21 cellular contexts compared by ENCODE assay signal in the genomic region with DNA sequence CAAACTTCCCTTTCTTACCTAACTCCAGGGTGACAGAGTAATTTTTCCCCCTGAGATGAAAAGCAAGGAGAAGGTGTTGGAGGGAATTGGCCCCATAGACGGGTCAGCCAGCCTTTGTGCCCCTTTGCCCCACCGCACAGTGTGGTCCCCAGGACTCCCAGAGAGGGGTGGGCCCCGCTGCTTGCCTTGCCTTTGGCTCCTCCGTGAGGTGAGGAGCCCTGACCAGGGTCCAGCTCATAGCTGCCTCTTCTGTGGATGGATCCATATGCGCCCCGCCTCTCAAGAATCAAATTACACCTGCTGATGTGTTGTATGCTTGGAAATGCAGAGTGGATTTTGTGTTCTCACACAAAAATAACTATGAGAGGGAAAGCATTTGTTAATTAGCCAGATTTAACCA. TPM values are rescaled to one million over a fixed set of nuclear protein-coding genes. Genes with fewer than 3 reads are reported as not detected.
DNase-seq lines count a peak whose midpoint lies in the region; ATAC-seq and TF ChIP-seq lines count a peak whose summit lies in the region.
"Had no signal": no experiment of that assay in that cellular context is flagged by ENCODE, and none has a peak within 500 bp of the region (broad histone marks: within the 10 kb centered on the region; RNA-seq: fewer than 3 reads in every experiment).

No MANE protein-coding gene starts in this region.

- no peak for TF ChIP-seq CTCF in gastrocnemius medialis (IDR thresholded peaks at IDR 0.05 in 4 of 5, conservative IDR thresholded peaks at IDR 0.05 in 1 of 5)

- TF ChIP-seq POLR2A in gastrocnemius medialis (IDR thresholded peaks at IDR 0.05) = no peak

- no peaks in the 10 kb centered on the region for H3K4me1 ChIP-seq in gastrocnemius medialis

- H3K36me3 ChIP-seq in gastrocnemius medialis = no peaks in the 10 kb centered on the region
- H3K36me3 ChIP-seq: pancreas, upper lobe of left lung had no signal

- no peaks in the 10 kb centered on the region for H3K27me3 Mint-ChIP-seq in activated naive CD8-positive, alpha-beta T cell
- H3K27me3 Mint-ChIP-seq in activated naive CD8-positive, alpha-beta T cell treated with anti-CD3 and anti-CD28 coated beads for 36 hours = no peaks in the 10 kb centered on the region
- H3K27me3 Mint-ChIP-seq: stimulated activated naive CD8-positive, alpha-beta T cell treated with anti-CD3 and anti-CD28 coated beads, Interleukin-15, amount 100 ng/mL, for 72 hours had no signal

- no peak overlapping the region for H3K4me3 ChIP-seq in gastrocnemius medialis
- H3K4me3 ChIP-seq: gastroesophageal sphincter, GM12878, pancreas, upper lobe of left lung had no signal

- intact Hi-C loops in gastrocnemius medialis (cut with DNase I; ENCODE audit: low total_unique reads) = no loop called here

- no peak overlapping the region for H3K4me3 Mint-ChIP-seq in activated naive CD8-positive, alpha-beta T cell
- H3K4me3 Mint-ChIP-seq in activated naive CD8-positive, alpha-beta T cell treated with anti-CD3 and anti-CD28 coated beads for 36 hours = no peak overlapping the region
- H3K4me3 Mint-ChIP-seq: stimulated activated naive CD8-positive, alpha-beta T cell treated with anti-CD3 and anti-CD28 coated beads, Interleukin-15, amount 100 ng/mL, for 72 hours had no signal

- peaks cover 3% of the 10 kb centered on the region for H3K9me3 Mint-ChIP-seq in activated naive CD8-positive, alpha-beta T cell (ENCODE audit: low read depth)
- H3K9me3 Mint-ChIP-seq in activated naive CD8-positive, alpha-beta T cell treated with anti-CD3 and anti-CD28 coated beads for 36 hours = no peaks in the 10 kb centered on the region
- H3K9me3 Mint-ChIP-seq: activated T-helper 2 cell treated with anti-CD3 and anti-CD28 coated beads, Interferon-gamma antibody, Interleukin-2, Interleukin-4, amounts not matched to agents 10 μg/mL and 5 μg/mL and 100 μg/mL, durations not matched to agents 14 hours and 24 hours and 36 hours had no signal

- peak overlapping the region; percentile 64 for H3K27ac Mint-ChIP-seq in activated naive CD8-positive, alpha-beta T cell
- H3K27ac Mint-ChIP-seq in activated naive CD8-positive, alpha-beta T cell treated with anti-CD3 and anti-CD28 coated beads for 36 hours = no peak overlapping the region
- H3K27ac Mint-ChIP-seq: activated T-helper 2 cell treated with anti-CD3 and anti-CD28 coated beads, Interferon-gamma antibody, Interleukin-2, Interleukin-4, amounts not matched to agents 10 μg/mL and 5 μg/mL and 100 μg/mL, durations not matched to agents 14 hours and 24 hours and 36 hours; stimulated activated naive CD8-positive, alpha-beta T cell treated with anti-CD3 and anti-CD28 coated beads, Interleukin-15, amount 100 ng/mL, for 72 hours had no signal

- peaks cover 73% of the 10 kb centered on the region for H3K4me1 Mint-ChIP-seq in activated naive CD8-positive, alpha-beta T cell (ENCODE audit: low read depth)
- H3K4me1 Mint-ChIP-seq in activated naive CD8-positive, alpha-beta T cell treated with anti-CD3 and anti-CD28 coated beads for 36 hours = peaks cover 59% of the 10 kb centered on the region

- DNase-seq in activated naive CD8-positive, alpha-beta T cell treated with anti-CD3 and anti-CD28 coated beads for 36 hours = no peak
- DNase-seq in NCI-H526 (lab: John Stamatoyannopoulos, UW) = peak; percentile 44 to 82
- DNase-seq in iPS-NIHi11 (ENCODE audit: low spot score) = peak; percentile 50
- DNase-seq in substantia nigra (lab: John Stamatoyannopoulos, UW) = no peak
- no peak for DNase-seq in gastrocnemius medialis
- no peak for DNase-seq in GF-D8 (lab: John Stamatoyannopoulos, UW)
- DNase-seq: activated CD4-positive, alpha-beta T cell treated with anti-CD3 and anti-CD28 coated beads for 1 hour; dorsolateral prefrontal cortex; NCI-H1694; NCI-H510A treated with DMSO at 0.1 percent for 48 hours; pancreas; SK-N-SH; stimulated activated CD4-positive, alpha-beta T cell treated with anti-CD3 and anti-CD28 coated beads, Interleukin-1b, Interleukin-23, amount 100 ng/mL, for 48 hours; stimulated activated naive CD8-positive, alpha-beta T cell treated with anti-CD3 and anti-CD28 coated beads, Interleukin-15, amount 100 ng/mL, for 72 hours; T1000; upper lobe of left lung had no signal

- ATAC-seq in gastrocnemius medialis = no peak
- ATAC-seq in HG03159 (IDR thresholded peaks at IDR 0.05; ENCODE audit: unreplicated experiment) = no peak
- ATAC-seq: gastroesophageal sphincter; GM12878; pancreas; stimulated activated naive CD8-positive, alpha-beta T cell treated with anti-CD3 and anti-CD28 coated beads, Interleukin-15, amount 100 ng/mL, for 72 hours had no signal

- peaks cover 21% of the 10 kb centered on the region for H3K36me3 Mint-ChIP-seq in activated naive CD8-positive, alpha-beta T cell
- H3K36me3 Mint-ChIP-seq in activated naive CD8-positive, alpha-beta T cell treated with anti-CD3 and anti-CD28 coated beads for 36 hours = peaks cover 48% of the 10 kb centered on the region

- in situ Hi-C loops in gastrocnemius medialis (cut with MboI; ENCODE audit: low sequenced_read_pairs in 4 of 4) = no loop called here

- H3K27ac ChIP-seq in substantia nigra (ENCODE audit: low read depth, low read length, poor library complexity, severe bottlenecking) (no peak overlapping the region), gastrocnemius medialis (no peak overlapping the region)
- H3K27ac ChIP-seq: gastroesophageal sphincter, pancreas, upper lobe of left lung had no signal

- H3K9me3 ChIP-seq in gastrocnemius medialis = no peaks in the 10 kb centered on the region
- H3K9me3 ChIP-seq: gastroesophageal sphincter, pancreas, SK-N-SH, upper lobe of left lung had no signal

- no peaks in the 10 kb centered on the region for H3K27me3 ChIP-seq in gastrocnemius medialis
- H3K27me3 ChIP-seq: dorsolateral prefrontal cortex, gastroesophageal sphincter, pancreas, upper lobe of left lung had no signal

RNA-seq across cellular contexts. Expression of a gene that starts 27.7 kb away (rescaled TPM):
- total RNA-seq in activated naive CD8-positive, alpha-beta T cell treated with anti-CD3 and anti-CD28 coated beads for 36 hours = 10 to 100 TPM; 47.5 to 47.9 TPM
- total RNA-seq in gastrocnemius medialis = 1 to 10 TPM in 3 of 4 donors, under 1 TPM in 1; 0.78 to 2.7 (median 2.3) TPM

Comparison
In these comparisons a context has a peak if more than half of its experiments do, and no peak if none do; other contexts are left out.
1. DNase-seq: peak in NCI-H526 (2 of 2) and iPS-NIHi11 (single experiment); none in activated naive CD8-positive, alpha-beta T cell treated with anti-CD3 and anti-CD28 coated beads for 36 hours (single experiment), substantia nigra (0 of 49), gastrocnemius medialis (0 of 2) and GF-D8 (single experiment).
2. RNA of a gene that starts 27.7 kb away (total RNA-seq): 47.5 to 47.9 TPM in activated naive CD8-positive, alpha-beta T cell treated with anti-CD3 and anti-CD28 coated beads for 36 hours; 0.78 to 2.7 TPM in gastrocnemius medialis; every median in the first group is over 10 times any median in the second.